9 cellular contexts compared by ENCODE assay signal in the genomic region with DNA sequence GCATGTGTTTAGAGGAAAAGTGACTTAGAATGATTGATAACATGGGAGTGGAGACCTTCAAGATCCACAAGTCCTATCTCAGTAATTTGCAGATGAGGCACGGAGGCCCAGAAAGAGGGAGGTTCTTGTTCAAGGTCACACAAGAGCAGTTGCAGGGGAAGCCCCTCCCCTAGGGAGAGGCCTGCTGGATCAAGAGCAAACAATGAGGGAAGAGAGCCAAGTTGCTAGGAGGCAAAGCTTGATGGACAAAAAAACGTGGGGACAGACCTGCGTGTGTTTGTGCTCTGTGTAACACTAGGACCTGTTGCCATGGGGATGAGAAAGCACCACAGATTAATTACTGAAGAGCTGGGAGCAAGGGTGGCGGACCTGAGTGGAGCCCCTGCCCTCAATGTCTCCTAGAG. TPM values are rescaled to one million over a fixed set of nuclear protein-coding genes. Genes with fewer than 3 reads are reported as not detected.
DNase-seq lines count a peak whose midpoint lies in the region; ATAC-seq and TF ChIP-seq lines count a peak whose summit lies in the region.
"Had no signal": no experiment of that assay in that cellular context is flagged by ENCODE, and none has a peak within 500 bp of the region (broad histone marks: within the 10 kb centered on the region; RNA-seq: fewer than 3 reads in every experiment).

No MANE protein-coding gene starts in this region.

- intact Hi-C loops in lower leg skin (cut with DNase I; ENCODE audit: low total_unique reads): no loop called here

- H3K4me3 Mint-ChIP-seq in stimulated activated naive CD8-positive, alpha-beta T cell treated with anti-CD3 and anti-CD28 coated beads, Interleukin-15, amount 100 ng/mL, for 72 hours: no peak overlapping the region

- peaks cover 17% of the 10 kb centered on the region for H3K4me1 Mint-ChIP-seq in stimulated activated naive CD8-positive, alpha-beta T cell treated with anti-CD3 and anti-CD28 coated beads, Interleukin-15, amount 100 ng/mL, for 72 hours

- WGBS in lower leg skin, 2 donors: 19 to 35% methylated on average over 4 of the region's 4 CpGs

- ATAC-seq in stimulated activated naive CD8-positive, alpha-beta T cell treated with anti-CD3 and anti-CD28 coated beads, Interleukin-15, amount 100 ng/mL, for 72 hours: no peak
- no peak for ATAC-seq in GM18519 (IDR thresholded peaks at IDR 0.05; ENCODE audit: low FRiP score, unreplicated experiment)
- ATAC-seq: stimulated activated naive CD8-positive, alpha-beta T cell treated with anti-CD3 and anti-CD28 coated beads, Interleukin-15, Interleukin-2, amounts not matched to agents 100 U/mL and 50 U/mL, for 24 hours had no signal

- TF ChIP-seq POLR2A in lower leg skin (IDR thresholded peaks at IDR 0.05): no peak

- H3K4me3 ChIP-seq in lower leg skin (ENCODE audit: low read depth, poor library complexity, severe bottlenecking): no peak overlapping the region
- H3K4me3 ChIP-seq: SJSA1 had no signal

- no peak overlapping the region for H3K27ac Mint-ChIP-seq in stimulated activated naive CD8-positive, alpha-beta T cell treated with anti-CD3 and anti-CD28 coated beads, Interleukin-15, amount 100 ng/mL, for 72 hours

- DNase-seq in NCI-H146 (lab: John Stamatoyannopoulos, UW): peak; percentile 91
- peak; percentile 87 to 96 for DNase-seq in dermis microvascular lymphatic vessel endothelial cell (ENCODE audit: low read depth in 2 of 2)
- DNase-seq in pons (ENCODE audit: low spot score): peak; percentile 89
- no peak for DNase-seq in stimulated activated naive CD8-positive, alpha-beta T cell treated with anti-CD3 and anti-CD28 coated beads, Interleukin-15, amount 100 ng/mL, for 72 hours
- DNase-seq in lower leg skin (ENCODE audit: low spot score in 2 of 2): no peak
- DNase-seq: stimulated activated naive CD8-positive, alpha-beta T cell treated with anti-CD3 and anti-CD28 coated beads, Interleukin-15, Interleukin-2, amounts not matched to agents 100 U/mL and 50 U/mL, for 24 hours had no signal

- no peak for TF ChIP-seq CTCF in lower leg skin (IDR thresholded peaks at IDR 0.05)

- H3K27me3 Mint-ChIP-seq in stimulated activated naive CD8-positive, alpha-beta T cell treated with anti-CD3 and anti-CD28 coated beads, Interleukin-15, amount 100 ng/mL, for 72 hours: peaks cover 61% of the 10 kb centered on the region

- no peaks in the 10 kb centered on the region for H3K9me3 Mint-ChIP-seq in stimulated activated naive CD8-positive, alpha-beta T cell treated with anti-CD3 and anti-CD28 coated beads, Interleukin-15, amount 100 ng/mL, for 72 hours

RNA-seq across cellular contexts. Expression of a gene that starts 6.4 kb away (rescaled TPM):
- total RNA-seq in dermis microvascular lymphatic vessel endothelial cell (not detected in 2 replicates), lower leg skin (not detected)
- total RNA-seq: astrocyte, SJSA1 had no signal

RNA-seq across cellular contexts. Expression of a gene that starts 12.2 kb away (rescaled TPM):
- total RNA-seq in dermis microvascular lymphatic vessel endothelial cell (47.6 and 121 TPM in 2 replicates), lower leg skin (10 to 100 TPM in 1 of 4 donors, 1 to 10 TPM in 3; 4.2 to 14.3 (median 8.6) TPM)

RNA-seq across cellular contexts. Expression of a gene that starts 18.5 kb away (rescaled TPM):
- total RNA-seq in dermis microvascular lymphatic vessel endothelial cell: 2.6 and 4.6 TPM in 2 replicates
- 10 to 100 TPM in 3 of 4 donors, 1 to 10 TPM in 1; 6.7 to 16.8 (median 13.1) TPM for total RNA-seq in lower leg skin

RNA-seq across cellular contexts. Expression of a gene that starts 28.6 kb away (rescaled TPM):
- total RNA-seq in dermis microvascular lymphatic vessel endothelial cell (0.13 and 0.25 TPM in 2 replicates), lower leg skin (10 to 100 TPM; 15.0 to 35.6 (median 18.1) TPM)

RNA-seq across cellular contexts. Expression of a gene that starts 35.9 kb away (rescaled TPM):
- total RNA-seq in dermis microvascular lymphatic vessel endothelial cell (133 and 200 TPM in 2 replicates), lower leg skin (100 to 1,000 TPM; 103 to 198 (median 183) TPM)

Comparison
In these comparisons a context has a peak if more than half of its experiments do, and no peak if none do; other contexts are left out.
1. DNase-seq: peak in NCI-H146 (single experiment), dermis microvascular lymphatic vessel endothelial cell (2 of 2) and pons (single experiment); none in stimulated activated naive CD8-positive, alpha-beta T cell treated with anti-CD3 and anti-CD28 coated beads, Interleukin-15, amount 100 ng/mL, for 72 hours (0 of 2) and lower leg skin (0 of 2).